In genomic region chr2:239853121-239853520, GRCh38 we compare ENCODE assay signal across 17 cellular contexts.
"Had no signal": no experiment of that assay in that cellular context is flagged by ENCODE, and none has a peak within 500 bp of the region (broad histone marks: within the 10 kb centered on the region; RNA-seq: fewer than 3 reads in every experiment).

No MANE protein-coding gene starts in this region.

- H3K9me3 ChIP-seq: neutrophil, upper lobe of right lung had no signal

- H3K27ac ChIP-seq: cardiac muscle cell, heart left ventricle, left ventricle myocardium inferior, neutrophil, suprapubic skin, tibial artery, upper lobe of right lung had no signal

- H3K27me3 ChIP-seq: cardiac muscle cell, suprapubic skin, upper lobe of right lung had no signal

- DNase-seq: cerebellar nuclear complex; effector CD4-positive, alpha-beta T cell; heart left ventricle; hypothalamus; left ventricle myocardium inferior; mesendoderm; right cardiac atrium; stimulated activated CD4-positive, alpha-beta T cell treated with anti-CD3 and anti-CD28 coated beads, Interleukin-2, amount 100 ng/mL, for 48 hours; stimulated activated naive CD4-positive, alpha-beta T cell treated with Interleukin-2 at 50 U/mL for 16 hours; tibial artery; upper lobe of right lung had no signal

- H3K36me3 ChIP-seq: cardiac muscle cell, heart left ventricle, left ventricle myocardium inferior, neutrophil, suprapubic skin, tibial artery, upper lobe of right lung had no signal

- ATAC-seq: heart left ventricle; naive thymus-derived CD4-positive, alpha-beta T cell; right cardiac atrium; upper lobe of right lung had no signal

- H3K4me2 ChIP-seq: smooth muscle cell had no signal

- H3K4me3 ChIP-seq: cardiac muscle cell, heart left ventricle, left ventricle myocardium inferior, lung, smooth muscle cell, suprapubic skin, tibial artery, upper lobe of right lung had no signal

- H3K4me1 ChIP-seq: heart left ventricle, left ventricle myocardium inferior, suprapubic skin, tibial artery, upper lobe of right lung had no signal
